9 cellular contexts compared by ENCODE assay signal in the genomic region with DNA sequence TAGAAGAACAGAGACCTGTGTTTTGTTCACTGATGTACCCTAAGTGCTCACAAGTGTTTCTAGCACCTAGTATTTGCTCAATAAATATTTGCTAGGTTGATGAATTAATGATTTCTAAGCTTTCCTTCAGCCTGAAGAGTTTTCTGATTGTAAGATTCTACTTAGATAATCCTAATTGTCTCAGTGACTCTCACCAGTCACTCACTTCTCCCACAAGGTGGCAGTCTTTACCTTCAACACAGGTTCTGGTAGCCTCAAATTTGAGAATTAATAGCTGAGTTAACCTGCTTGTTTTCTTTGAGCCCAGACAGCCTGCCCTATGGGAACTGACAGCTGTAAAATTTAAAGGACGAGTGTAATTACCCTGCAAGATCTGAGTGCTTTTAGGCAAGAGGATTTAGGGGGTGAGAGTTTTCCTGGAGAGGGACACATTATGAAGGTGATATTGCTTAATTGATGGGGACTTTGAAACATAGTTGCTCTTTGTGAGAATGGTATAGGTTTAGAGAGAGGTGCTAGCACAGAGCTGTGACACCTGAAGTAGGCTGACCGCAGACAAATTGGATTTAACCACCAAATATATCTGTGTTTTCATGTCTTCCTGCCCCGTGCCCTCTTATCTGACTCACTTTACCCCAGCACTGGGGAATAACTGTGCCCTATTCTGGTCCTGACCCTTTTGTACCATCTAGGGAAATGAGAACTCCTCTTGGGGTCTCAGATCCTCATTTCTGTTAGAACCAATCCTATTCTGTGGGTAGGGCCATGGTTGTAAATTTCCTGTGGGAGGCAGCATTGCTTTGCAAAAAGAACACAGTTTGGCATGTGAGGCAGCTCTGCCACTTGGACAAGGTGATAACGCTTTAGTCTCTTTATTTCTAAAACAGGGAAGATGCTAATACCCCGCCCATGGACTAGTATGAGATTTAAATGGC. TPM values are rescaled to one million over a fixed set of nuclear protein-coding genes. Genes with fewer than 3 reads are reported as not detected.
DNase-seq lines count a peak whose midpoint lies in the region; ATAC-seq and TF ChIP-seq lines count a peak whose summit lies in the region.
"Had no signal": no experiment of that assay in that cellular context is flagged by ENCODE, and none has a peak within 500 bp of the region (broad histone marks: within the 10 kb centered on the region; RNA-seq: fewer than 3 reads in every experiment).

No MANE protein-coding gene starts in this region.

- no peak overlapping the region for H3K27ac Mint-ChIP-seq in Calu3 (ENCODE audit: unreplicated experiment)
- H3K27ac Mint-ChIP-seq in activated naive CD4-positive, alpha-beta T cell treated with anti-CD3 and anti-CD28 coated beads, Interleukin-2, amount 10 ng/mL, durations not matched to agents 7 days and 5 days = no peak overlapping the region
- H3K27ac Mint-ChIP-seq: activated naive CD8-positive, alpha-beta T cell had no signal

- CTCF ChIA-PET in Calu3 (lab: Charles Lee) = interaction anchor here (0.7 to 3.9 kb wide), 10 partner anchors 77 to 459 kb away, joined by 3 to 71 read pairs (median 5); no protein-coding TSS in a partner anchor
- CTCF ChIA-PET in activated naive CD4-positive, alpha-beta T cell treated with anti-CD3 and anti-CD28 coated beads, Interleukin-2, amount 10 ng/mL, durations not matched to agents 7 days and 5 days (lab: Charles Lee) = interaction anchor here (0.6 to 2.6 kb wide), 23 partner anchors 13 to 198 kb away, joined by 3 to 10 read pairs (median 4); no protein-coding TSS in a partner anchor

- DNase-seq in Calu3 (peak; percentile 32), NCI-H82 (lab: John Stamatoyannopoulos, UW) (peak; percentile 84), head of caudate nucleus (peak in 23 of 42 donors; percentile 18 to 72 (median 42)), putamen (ENCODE audit: low spot score) (peak; percentile 41), cerebellar nuclear complex (lab: John Stamatoyannopoulos, UW) (no peak)
- DNase-seq in activated naive CD4-positive, alpha-beta T cell treated with anti-CD3 and anti-CD28 coated beads, Interleukin-2, amount 10 ng/mL, durations not matched to agents 7 days and 5 days = peak; percentile 55

- ATAC-seq in GM19023 (IDR thresholded peaks at IDR 0.05; ENCODE audit: unreplicated experiment) = peak; percentile 36
- peak; percentile 33 for ATAC-seq in HG03457 (IDR thresholded peaks at IDR 0.05; ENCODE audit: unreplicated experiment)

- H3K27me3 Mint-ChIP-seq in Calu3 (ENCODE audit: unreplicated experiment) = no peaks in the 10 kb centered on the region
- H3K27me3 Mint-ChIP-seq in activated naive CD4-positive, alpha-beta T cell treated with anti-CD3 and anti-CD28 coated beads, Interleukin-2, amount 10 ng/mL, durations not matched to agents 7 days and 5 days = no peaks in the 10 kb centered on the region
- H3K27me3 Mint-ChIP-seq: activated naive CD8-positive, alpha-beta T cell had no signal

- BruUV-seq in Calu3 (replicated peaks; lab: Mats Ljungman, UMichigan) = no TSS peak

- no peaks in the 10 kb centered on the region for H3K9me3 Mint-ChIP-seq in Calu3 (ENCODE audit: low read depth, unreplicated experiment)
- no peaks in the 10 kb centered on the region for H3K9me3 Mint-ChIP-seq in activated naive CD4-positive, alpha-beta T cell treated with anti-CD3 and anti-CD28 coated beads, Interleukin-2, amount 10 ng/mL, durations not matched to agents 7 days and 5 days

- no peak overlapping the region for H3K4me3 Mint-ChIP-seq in Calu3 (ENCODE audit: low read depth, unreplicated experiment)
- no peak overlapping the region for H3K4me3 Mint-ChIP-seq in activated naive CD4-positive, alpha-beta T cell treated with anti-CD3 and anti-CD28 coated beads, Interleukin-2, amount 10 ng/mL, durations not matched to agents 7 days and 5 days
- H3K4me3 Mint-ChIP-seq: activated naive CD8-positive, alpha-beta T cell had no signal

- H3K36me3 Mint-ChIP-seq in Calu3 (ENCODE audit: insufficient read depth, unreplicated experiment) = no peaks in the 10 kb centered on the region
- H3K36me3 Mint-ChIP-seq in activated naive CD4-positive, alpha-beta T cell treated with anti-CD3 and anti-CD28 coated beads, Interleukin-2, amount 10 ng/mL, durations not matched to agents 7 days and 5 days = peaks cover 41% of the 10 kb centered on the region

- peak; percentile 55 for TF ChIP-seq CTCF in Calu3 (IDR thresholded peaks at IDR 0.05; ENCODE audit: unreplicated experiment)

- intact Hi-C loops in Calu3 (cut with micrococcal nuclease; ENCODE audit: unreplicated experiment) = loop anchor here (1.0 to 10.0 kb wide), 6 partner anchors 76 to 459 kb away; no protein-coding TSS in a partner anchor
- intact Hi-C loops in head of caudate nucleus (cut with DNase I) = no loop called here

- peaks cover 11% of the 10 kb centered on the region for H3K4me1 Mint-ChIP-seq in Calu3 (ENCODE audit: low read depth, unreplicated experiment)
- H3K4me1 Mint-ChIP-seq in activated naive CD4-positive, alpha-beta T cell treated with anti-CD3 and anti-CD28 coated beads, Interleukin-2, amount 10 ng/mL, durations not matched to agents 7 days and 5 days = peaks cover 49% of the 10 kb centered on the region

RNA-seq across cellular contexts. Expression of gene CD38, which starts 27.7 kb away (rescaled TPM):
- 3.4 and 9.4 TPM in 2 replicates for total RNA-seq in Calu3 (2022)

Comparison
In these comparisons a context has a peak if more than half of its experiments do, and no peak if none do; other contexts are left out.
1. DNase-seq: peak in Calu3 (single experiment), NCI-H82 (single experiment), activated naive CD4-positive, alpha-beta T cell treated with anti-CD3 and anti-CD28 coated beads, Interleukin-2, amount 10 ng/mL, durations not matched to agents 7 days and 5 days (single experiment), head of caudate nucleus (23 of 42) and putamen (single experiment); none in cerebellar nuclear complex (0 of 2).